In genomic region chr17:73474370-73474988, GRCh38 we compare ENCODE assay signal across 9 cellular contexts.
DNase-seq lines count a peak whose midpoint lies in the region; ATAC-seq lines count a peak whose summit lies in the region.
"Had no signal": no experiment of that assay in that cellular context is flagged by ENCODE, and none has a peak within 500 bp of the region (broad histone marks: within the 10 kb centered on the region; RNA-seq: fewer than 3 reads in every experiment).

No MANE protein-coding gene starts in this region.

- intact Hi-C loops in left cardiac atrium (cut with DNase I), result no loop called here

- ATAC-seq in left cardiac atrium (peak; percentile 84 to 88), HG03159 (IDR thresholded peaks at IDR 0.05; ENCODE audit: unreplicated experiment) (no peak), GM18511 (IDR thresholded peaks at IDR 0.05; ENCODE audit: unreplicated experiment) (no peak)

- DNase-seq in SIG-M5 treated with dmso at 0.1 percent for 504 hours (lab: John Stamatoyannopoulos, UW; ENCODE audit: unreplicated experiment) (peak; percentile 4), SIG-M5 (lab: John Stamatoyannopoulos, UW) (no peak), SHP77 (lab: John Stamatoyannopoulos, UW) (peak; percentile 20 to 75), left cardiac atrium (peak; percentile 88), stromal cell of bone marrow (ENCODE audit: low read depth) (peak; percentile 6)
- DNase-seq in central memory CD4-positive, alpha-beta T cell, result no peak
- DNase-seq: CD4-positive, CD25-positive, alpha-beta regulatory T cell had no signal

Comparison
In these comparisons a context has a peak if more than half of its experiments do, and no peak if none do; other contexts are left out.
1. DNase-seq: peak in SIG-M5 treated with dmso at 0.1 percent for 504 hours (single experiment), SHP77 (2 of 2), left cardiac atrium (single experiment) and stromal cell of bone marrow (single experiment); none in SIG-M5 (single experiment) and central memory CD4-positive, alpha-beta T cell (single experiment).
2. ATAC-seq: peak in left cardiac atrium (2 of 2); none in HG03159 (single experiment) and GM18511 (single experiment).